9 cellular contexts compared by ENCODE assay signal in the genomic region with DNA sequence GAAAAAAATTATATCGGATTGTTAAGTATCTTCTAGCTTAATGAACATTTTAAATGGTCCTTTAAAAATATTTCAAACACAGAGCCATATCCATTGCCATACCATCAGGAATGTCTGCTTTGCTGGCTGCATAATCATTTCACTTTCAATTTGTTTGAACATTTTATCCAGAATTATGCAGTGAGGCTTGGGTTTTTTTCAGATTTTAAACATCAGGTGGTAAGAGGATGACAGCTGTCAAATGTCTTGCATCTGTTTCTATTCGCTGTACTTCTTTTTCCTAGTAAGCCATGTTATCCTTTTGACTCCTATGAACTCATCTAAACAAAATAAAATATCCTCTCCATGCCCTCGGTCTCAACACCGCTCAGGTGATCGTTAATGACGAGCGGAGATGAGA. TPM values are rescaled to one million over a fixed set of nuclear protein-coding genes. Genes with fewer than 3 reads are reported as not detected.
DNase-seq lines count a peak whose midpoint lies in the region; TF ChIP-seq lines count a peak whose summit lies in the region.
"Had no signal": no experiment of that assay in that cellular context is flagged by ENCODE, and none has a peak within 500 bp of the region (broad histone marks: within the 10 kb centered on the region; RNA-seq: fewer than 3 reads in every experiment).

No MANE protein-coding gene starts in this region.

- DNase-seq in T-helper 1 cell (no peak), GM10248 (ENCODE audit: extremely low spot score) (no peak), NK-92 (lab: John Stamatoyannopoulos, UW; ENCODE audit: unreplicated experiment) (no peak), COLO829 (ENCODE audit: low spot score) (no peak)
- no peak for DNase-seq in activated CD4-positive, alpha-beta memory T cell treated with anti-CD3 and anti-CD28 coated beads for 36 hours

- peaks cover 16% of the 10 kb centered on the region for H3K27me3 ChIP-seq in iPS-18a (ENCODE audit: control insufficient read depth, insufficient read depth, low read length)
- H3K27me3 ChIP-seq in subcutaneous abdominal adipose tissue (ENCODE audit: control insufficient read depth in 5 of 5, insufficient read depth in 4 of 5, low read length in 5 of 5) = no peaks in the 10 kb centered on the region

- no peaks in the 10 kb centered on the region for H3K9me3 ChIP-seq in iPS-18a (ENCODE audit: control insufficient read depth, low read depth, low read length)
- H3K9me3 ChIP-seq in subcutaneous abdominal adipose tissue (ENCODE audit: control insufficient read depth in 5 of 5, low read length in 5 of 5) = no peaks in the 10 kb centered on the region

- H3K4me3 Mint-ChIP-seq in T-helper 1 cell treated with Interleukin-12 subunit alpha and Interleukin-12 subunit beta and Interleukin-4 antibody, amounts not matched to agents 30 μg/mL and 1 μg/mL, for 36 hours = peak overlapping the region; percentile 95
- peak overlapping the region; percentile 93 for H3K4me3 Mint-ChIP-seq in activated CD4-positive, alpha-beta memory T cell treated with anti-CD3 and anti-CD28 coated beads for 36 hours

- peaks cover 20% of the 10 kb centered on the region for H3K36me3 Mint-ChIP-seq in T-helper 1 cell treated with Interleukin-12 subunit alpha and Interleukin-12 subunit beta and Interleukin-4 antibody, amounts not matched to agents 30 μg/mL and 1 μg/mL, for 36 hours (ENCODE audit: low read depth)
- peaks cover 24% of the 10 kb centered on the region for H3K36me3 Mint-ChIP-seq in activated CD4-positive, alpha-beta memory T cell treated with anti-CD3 and anti-CD28 coated beads for 36 hours

- peaks cover 3% of the 10 kb centered on the region for H3K9me3 Mint-ChIP-seq in T-helper 1 cell treated with Interleukin-12 subunit alpha and Interleukin-12 subunit beta and Interleukin-4 antibody, amounts not matched to agents 30 μg/mL and 1 μg/mL, for 36 hours
- H3K9me3 Mint-ChIP-seq in activated CD4-positive, alpha-beta memory T cell treated with anti-CD3 and anti-CD28 coated beads for 36 hours = peaks cover 2% of the 10 kb centered on the region

- H3K9ac ChIP-seq in iPS-18a (ENCODE audit: low read length) (peak overlapping the region; percentile 83), subcutaneous abdominal adipose tissue (ENCODE audit: low read length in 5 of 5) (peak overlapping the region; percentile 85 to 95 (median 89))

- H3K4me3 ChIP-seq in iPS-18a (ENCODE audit: low read length) (peak overlapping the region; percentile 90), subcutaneous abdominal adipose tissue (ENCODE audit: low read depth in 1 of 5, low read length in 5 of 5) (peak overlapping the region; percentile 91 to 97 (median 94))

- no peaks in the 10 kb centered on the region for H3K27me3 Mint-ChIP-seq in T-helper 1 cell treated with Interleukin-12 subunit alpha and Interleukin-12 subunit beta and Interleukin-4 antibody, amounts not matched to agents 30 μg/mL and 1 μg/mL, for 36 hours (ENCODE audit: low read depth)
- H3K27me3 Mint-ChIP-seq in activated CD4-positive, alpha-beta memory T cell treated with anti-CD3 and anti-CD28 coated beads for 36 hours = no peaks in the 10 kb centered on the region

- TF ChIP-seq CTCF in GM10248 (IDR thresholded peaks at IDR 0.05; ENCODE audit: control extremely low read depth, extremely low read depth, low read depth, missing control alignments) = no peak

- H3K4me1 ChIP-seq in iPS-18a (ENCODE audit: control insufficient read depth, low read depth, low read length) (peaks cover 3% of the 10 kb centered on the region), subcutaneous abdominal adipose tissue (ENCODE audit: control insufficient read depth in 5 of 5, insufficient read depth in 5 of 5, low read length in 5 of 5) (peaks cover 2 to 27% (median 23%) of the 10 kb centered on the region in 5 donors)

- POLR2A ChIA-PET in activated CD4-positive, alpha-beta memory T cell treated with anti-CD3 and anti-CD28 coated beads for 36 hours (lab: Charles Lee) = interaction anchor here (0.7 to 5.0 kb wide), 4 partner anchors 11 to 335 kb away, joined by 3 to 68 read pairs (median 7); a partner anchor contains a TSS
- POLR2A ChIA-PET in GM10248 (lab: Yijun Ruan, JAX) = no interaction called here

- peaks cover 22% of the 10 kb centered on the region for H3K4me1 Mint-ChIP-seq in T-helper 1 cell treated with Interleukin-12 subunit alpha and Interleukin-12 subunit beta and Interleukin-4 antibody, amounts not matched to agents 30 μg/mL and 1 μg/mL, for 36 hours (ENCODE audit: low read depth)
- peaks cover 42% of the 10 kb centered on the region for H3K4me1 Mint-ChIP-seq in activated CD4-positive, alpha-beta memory T cell treated with anti-CD3 and anti-CD28 coated beads for 36 hours (ENCODE audit: low read depth)

- H3K36me3 ChIP-seq in iPS-18a (ENCODE audit: control insufficient read depth, low read depth, low read length) = no peaks in the 10 kb centered on the region
- H3K36me3 ChIP-seq in subcutaneous abdominal adipose tissue (ENCODE audit: control insufficient read depth in 5 of 5, insufficient read depth in 5 of 5, low read length in 5 of 5) = no peaks in the 10 kb centered on the region

- H3K27ac ChIP-seq in iPS-18a (ENCODE audit: low read length) (no peak overlapping the region), subcutaneous abdominal adipose tissue (ENCODE audit: low read depth, low read length) (peak overlapping the region; percentile 69)

- H3K27ac Mint-ChIP-seq in T-helper 1 cell treated with Interleukin-12 subunit alpha and Interleukin-12 subunit beta and Interleukin-4 antibody, amounts not matched to agents 30 μg/mL and 1 μg/mL, for 36 hours = peak overlapping the region; percentile 89
- peak overlapping the region; percentile 92 for H3K27ac Mint-ChIP-seq in activated CD4-positive, alpha-beta memory T cell treated with anti-CD3 and anti-CD28 coated beads for 36 hours

- CTCF ChIA-PET in activated CD4-positive, alpha-beta memory T cell treated with anti-CD3 and anti-CD28 coated beads for 36 hours (lab: Charles Lee) = interaction anchor here (1.2 to 2.7 kb wide), 3 partner anchors 9 to 104 kb away, joined by 4 to 9 read pairs (median 7); no protein-coding TSS in a partner anchor
- CTCF ChIA-PET in GM10248 (lab: Yijun Ruan, JAX) = interaction anchor here (1.1 kb wide), 2 partner anchors 26 to 104 kb away, joined by 3 to 4 read pairs; no protein-coding TSS in a partner anchor

- intact Hi-C loops in activated CD4-positive, alpha-beta memory T cell treated with anti-CD3 and anti-CD28 coated beads for 36 hours (cut with micrococcal nuclease) = loop anchor here (5.0 kb wide), 1 partner anchor 183 kb away; a partner anchor contains a TSS

RNA-seq across cellular contexts. Expression of a gene that starts 0.8 kb away (rescaled TPM):
- total RNA-seq in activated CD4-positive, alpha-beta memory T cell treated with anti-CD3 and anti-CD28 coated beads for 36 hours = 10 to 100 TPM; 86.7 to 89.4 TPM

RNA-seq across cellular contexts. Expression of a gene that starts 41.4 kb away (rescaled TPM):
- not detected for total RNA-seq in activated CD4-positive, alpha-beta memory T cell treated with anti-CD3 and anti-CD28 coated beads for 36 hours
- total RNA-seq: T-helper 2 cell treated with Interferon-gamma antibody and Interleukin-4, amounts not matched to agents 100 ng/mL and 5 ng/mL, for 36 hours had no signal
